Comparison of ENCODE assay signal across 8 cellular contexts in the genomic region with DNA sequence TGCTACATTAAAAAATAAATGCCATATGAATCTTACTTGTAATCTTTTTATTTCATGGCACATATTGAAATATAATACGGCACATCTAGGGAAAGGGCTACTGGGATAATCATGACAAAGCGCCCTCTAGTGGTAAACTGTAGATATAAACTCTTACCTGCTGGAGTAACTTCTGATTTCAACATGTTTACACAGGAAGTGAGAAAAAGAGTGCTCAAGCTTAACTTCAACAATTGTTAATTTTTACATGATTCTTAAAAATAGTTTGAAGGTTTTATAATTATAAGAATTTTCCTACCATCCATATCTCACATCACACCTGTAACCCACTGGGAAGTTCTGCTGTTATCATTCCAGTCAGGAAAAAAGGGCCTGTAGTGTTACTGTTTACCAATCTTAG. TPM values are rescaled to one million over a fixed set of nuclear protein-coding genes. Genes with fewer than 3 reads are reported as not detected.
A peak's percentile ranks its signal among the peaks of the same experiment; 100 is the strongest.
DNase-seq lines count a peak whose midpoint lies in the region; ATAC-seq, FAIRE-seq and TF ChIP-seq lines count a peak whose summit lies in the region.

No MANE protein-coding gene starts in this region.

- H3K4me2 ChIP-seq in Loucy (ENCODE audit: low read depth, low read length, poor library complexity, severe bottlenecking) (peak overlapping the region; percentile 29), PC-3 (ENCODE audit: low read length) (peak overlapping the region; percentile 29)

- H3K36me3 ChIP-seq in Loucy (ENCODE audit: insufficient read depth, low read length), result no peaks in the 10 kb centered on the region
- no peaks in the 10 kb centered on the region for H3K36me3 ChIP-seq in PC-3 (ENCODE audit: low read depth, low read length)
- H3K36me3 ChIP-seq in mucosa of descending colon (ENCODE audit: low read depth), result no peaks in the 10 kb centered on the region
- H3K36me3 ChIP-seq in effector memory CD4-positive, alpha-beta T cell (ENCODE audit: control insufficient read depth, insufficient read depth, low read length), result no peaks in the 10 kb centered on the region

- CTCF ChIA-PET in PC-3 (lab: Charles Lee), result interaction anchor here (0.6 to 1.6 kb wide), 2 partner anchors 49 to 678 kb away, joined by 3 to 6 read pairs; no protein-coding TSS in a partner anchor

- intact Hi-C loops in PC-3 (cut with micrococcal nuclease), result loop anchor here (1.0 to 2.0 kb wide), 5 partner anchors 19 to 136 kb away; no protein-coding TSS in a partner anchor
- intact Hi-C loops in mucosa of descending colon (cut with DNase I, micrococcal nuclease), result no loop called here

- H3K4me1 ChIP-seq in Loucy (ENCODE audit: insufficient read depth, low read length, poor library complexity, severe bottlenecking) (peaks cover 10% of the 10 kb centered on the region), PC-3 (ENCODE audit: insufficient read depth, low read length) (peaks cover 22% of the 10 kb centered on the region), mucosa of descending colon (ENCODE audit: low read depth) (peaks cover 7% of the 10 kb centered on the region)
- H3K4me1 ChIP-seq in effector memory CD4-positive, alpha-beta T cell (ENCODE audit: control insufficient read depth, insufficient read depth, low read length, poor library complexity, severe bottlenecking), result peaks cover 4% of the 10 kb centered on the region

- peaks cover 7% of the 10 kb centered on the region; the same call in 1 of the 2 replicates for H3K79me2 ChIP-seq in Loucy (ENCODE audit: insufficient read depth, low read length)
- peaks cover 11% of the 10 kb centered on the region for H3K79me2 ChIP-seq in PC-3 (ENCODE audit: low read length)

- DNase-seq in AG20443 (ENCODE audit: low spot score) (peak; percentile 47), GM18507 (ENCODE audit: extremely low spot score, insufficient read length, low read depth) (no peak), PC-3 (peak; percentile 81), coronary artery (ENCODE audit: low spot score) (no peak), mucosa of descending colon (peak in 1 of 3 donors; percentile 24)
- DNase-seq in activated CD8-positive, alpha-beta memory T cell treated with anti-CD3 and anti-CD28 coated beads, Interleukin-2, amount 50 U/mL, for 48 hours, result no peak
- no peak for DNase-seq in effector memory CD4-positive, alpha-beta T cell

- H3K27me3 ChIP-seq in Loucy (ENCODE audit: insufficient read depth, low read length, poor library complexity, severe bottlenecking), result no peaks in the 10 kb centered on the region
- H3K27me3 ChIP-seq in PC-3 (ENCODE audit: low read length), result no peaks in the 10 kb centered on the region
- no peaks in the 10 kb centered on the region for H3K27me3 ChIP-seq in effector memory CD4-positive, alpha-beta T cell (replicated peaks; ENCODE audit: control insufficient read depth, insufficient read depth, low read length, poor library complexity, severe bottlenecking)

- H2AFZ ChIP-seq in Loucy (ENCODE audit: low read length) (peak overlapping the region; percentile 59; the same call in 1 of the 2 replicates), PC-3 (ENCODE audit: low read length) (no peak overlapping the region)

- H4K20me1 ChIP-seq in Loucy (ENCODE audit: insufficient read depth, low read length, poor library complexity, severe bottlenecking) (no peaks in the 10 kb centered on the region), PC-3 (ENCODE audit: low read length) (no peaks in the 10 kb centered on the region)

- no peaks in the 10 kb centered on the region for H3K9me2 ChIP-seq in Loucy (replicated peaks; ENCODE audit: low read depth, low read length)
- H3K9me2 ChIP-seq in PC-3 (replicated peaks; ENCODE audit: low read length), result no peaks in the 10 kb centered on the region

- H3K9me3 ChIP-seq in Loucy (ENCODE audit: insufficient read depth, low read depth, low read length), result no peaks in the 10 kb centered on the region
- no peaks in the 10 kb centered on the region for H3K9me3 ChIP-seq in PC-3 (ENCODE audit: low read length)
- no peaks in the 10 kb centered on the region for H3K9me3 ChIP-seq in mucosa of descending colon
- H3K9me3 ChIP-seq in effector memory CD4-positive, alpha-beta T cell (ENCODE audit: control insufficient read depth, low read length), result no peaks in the 10 kb centered on the region

- no TSS peak for BruUV-seq in PC-3 (replicated peaks; lab: Mats Ljungman, UMichigan)

- peak; percentile 8; the same call in 1 of the 2 replicates for ATAC-seq in PC-3
- peak; percentile 43 for ATAC-seq in mucosa of descending colon

- H3K4me3 ChIP-seq in Loucy (ENCODE audit: low read length, poor library complexity, severe bottlenecking) (no peak overlapping the region), PC-3 (ENCODE audit: low read length) (no peak overlapping the region), coronary artery (no peak overlapping the region), mucosa of descending colon (no peak overlapping the region)
- no peak overlapping the region for H3K4me3 ChIP-seq in effector memory CD4-positive, alpha-beta T cell (ENCODE audit: insufficient read depth, low read depth, low read length, poor library complexity, severe bottlenecking)

- FAIRE-seq in GM18507 (lab: Jason Lieb, UNC), result peak; percentile 89

- H3F3A ChIP-seq in Loucy (ENCODE audit: low read depth) (no peaks in the 10 kb centered on the region), PC-3 (ENCODE audit: low read length, unreplicated experiment) (no peaks in the 10 kb centered on the region)

- no peak overlapping the region for H3K9ac ChIP-seq in Loucy (ENCODE audit: low read depth, low read length, poor library complexity, severe bottlenecking)
- H3K9ac ChIP-seq in PC-3 (ENCODE audit: low read length), result no peak overlapping the region

- no peak overlapping the region for H3K27ac ChIP-seq in PC-3 (ENCODE audit: low read length)
- no peak overlapping the region for H3K27ac ChIP-seq in coronary artery
- H3K27ac ChIP-seq in effector memory CD4-positive, alpha-beta T cell (ENCODE audit: insufficient read depth, low read length, poor library complexity, severe bottlenecking), result no peak overlapping the region

- peak; percentile 85 for TF ChIP-seq CTCF in Loucy (conservative IDR thresholded peaks at IDR 0.05; ENCODE audit: low read length)
- TF ChIP-seq CTCF in PC-3 (conservative IDR thresholded peaks at IDR 0.05; ENCODE audit: low read depth, low read length), result peak; percentile 81
- peak; percentile 64 for TF ChIP-seq CTCF in coronary artery (IDR thresholded peaks at IDR 0.05)
- peak; percentile 56 for TF ChIP-seq CTCF in mucosa of descending colon (IDR thresholded peaks at IDR 0.05)

- POLR2A ChIA-PET in PC-3 (lab: Charles Lee; ENCODE audit: unreplicated experiment), result no interaction called here

RNA-seq across cellular contexts. Expression of a gene that starts 2.0 kb away (rescaled TPM):
- total RNA-seq in PC-3 (2014; rRNA removed) (not detected in 2 replicates), mucosa of descending colon (100 to 1,000 TPM in 1 of 3 donors, 10 to 100 TPM in 2; 24.2 to 106 (median 70.6) TPM)

RNA-seq across cellular contexts. Expression of a gene that starts 3.9 kb away (rescaled TPM):
- 10.5 and 16.7 TPM in 2 replicates for total RNA-seq in PC-3 (2014; rRNA removed)
- total RNA-seq in mucosa of descending colon, result 10 to 100 TPM; 24.6 to 42.4 (median 30.2) TPM

Comparison
In these comparisons a context has a peak if more than half of its experiments do, and no peak if none do; other contexts are left out.
1. DNase-seq: peak in AG20443 (single experiment) and PC-3 (single experiment); none in GM18507 (single experiment), coronary artery (single experiment), activated CD8-positive, alpha-beta memory T cell treated with anti-CD3 and anti-CD28 coated beads, Interleukin-2, amount 50 U/mL, for 48 hours (single experiment) and effector memory CD4-positive, alpha-beta T cell (0 of 3).
2. RNA of a gene that starts 2.0 kb away (total RNA-seq): 24.2 to 106 TPM in mucosa of descending colon; not detected in PC-3; every median in the first group is over 10 times any median in the second.
3. Peak in every context shown above with its lines, with median percentiles within 50 percentile points of each other: CTCF ChIP-seq.